ENCODE assay signal across 9 cellular contexts in the genomic region with DNA sequence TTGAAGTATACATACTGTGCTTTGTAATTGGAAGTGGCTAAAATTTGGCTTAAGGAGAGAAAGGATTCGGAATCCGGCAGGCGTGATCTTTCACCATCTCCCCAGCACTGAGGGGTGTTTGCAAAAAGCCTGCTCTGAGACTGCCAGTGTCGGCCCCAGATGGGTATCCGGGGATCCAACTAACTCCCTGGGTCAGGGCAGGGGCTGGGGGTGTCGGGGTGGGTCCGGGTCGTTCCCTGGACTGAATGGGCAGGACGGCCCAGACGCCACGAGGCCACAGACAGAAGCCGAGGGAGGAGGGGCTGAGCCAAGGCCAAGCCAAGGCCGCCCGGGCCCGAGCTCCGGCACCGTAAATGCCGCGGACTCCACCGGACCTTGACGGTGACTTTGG. TPM values are rescaled to one million over a fixed set of nuclear protein-coding genes. Genes with fewer than 3 reads are reported as not detected.
DNase-seq lines count a peak whose midpoint lies in the region; ATAC-seq, FAIRE-seq and TF ChIP-seq lines count a peak whose summit lies in the region.
"Had no signal": no experiment of that assay in that cellular context is flagged by ENCODE, and none has a peak within 500 bp of the region (broad histone marks: within the 10 kb centered on the region; RNA-seq: fewer than 3 reads in every experiment).

No MANE protein-coding gene starts in this region.

- TF ChIP-seq EP300 in H1 (IDR thresholded peaks at IDR 0.05; ENCODE audit: borderline replicate concordance in 1 of 2, low read depth in 2 of 2, low read length in 2 of 2): no peak

- no peak overlapping the region for H3K14ac ChIP-seq in H1 (ENCODE audit: insufficient read length)

- peak overlapping the region; percentile 79; the same call in 1 of the 2 replicates for H2BK5ac ChIP-seq in H1 (ENCODE audit: low read depth, low read length)

- peak overlapping the region; percentile 85 for H4K8ac ChIP-seq in H1 (ENCODE audit: extremely low read depth, insufficient read depth, low read length)

- H3K18ac ChIP-seq in H1 (ENCODE audit: extremely low read depth, low read length): peak overlapping the region; percentile 92

- no peak overlapping the region for H2BK120ac ChIP-seq in H1 (replicated peaks; ENCODE audit: low read depth, low read length)

- peak overlapping the region; percentile 86 for H4K91ac ChIP-seq in H1 (replicated peaks; ENCODE audit: insufficient read length, low read length)

- H3K4me2 ChIP-seq in BLaER1 treated with 17β-estradiol and CSF1 and Interleukin-3, amounts not matched to agents 10 nM and 100 nM: peak overlapping the region; percentile 89 to 99 (median 98)
- peak overlapping the region; percentile 74 to 81 for H3K4me2 ChIP-seq in H1 (ENCODE audit: insufficient read depth in 1 of 2, low read depth in 2 of 2, low read length in 2 of 2)

- H2BK12ac ChIP-seq in H1 (ENCODE audit: low read depth, low read length): no peak overlapping the region

- peak; percentile 28 for ATAC-seq in GM21723 (IDR thresholded peaks at IDR 0.05; ENCODE audit: unreplicated experiment)
- ATAC-seq in naive thymus-derived CD4-positive, alpha-beta T cell: peak; percentile 1

- no peak for DNase-seq in NB4 (ENCODE audit: low read depth)
- DNase-seq in H1 (ENCODE audit: low read depth in 1 of 2, low spot score in 2 of 2): no peak
- peak in 2 of 9 donors; percentile 12 to 33 for DNase-seq in naive thymus-derived CD4-positive, alpha-beta T cell
- DNase-seq in Kasumi-1 (lab: John Stamatoyannopoulos, UW): no peak
- DNase-seq in GM19240 (ENCODE audit: insufficient read length, low spot score): no peak
- DNase-seq in 8988T: no peak

- TF ChIP-seq POLR2A in NB4 (IDR thresholded peaks at IDR 0.05; ENCODE audit: extremely low read depth, insufficient read length) (no peak), H1 (IDR thresholded peaks at IDR 0.05; ENCODE audit: control extremely low read depth in 1 of 2, low read depth in 2 of 2, low read length in 2 of 2) (no peak)

- intact Hi-C loops in naive thymus-derived CD4-positive, alpha-beta T cell (cut with micrococcal nuclease): loop anchor here (2.0 to 10.0 kb wide), 7 partner anchors 490 to 1705 kb away; partner anchors contain the start of genes RNU5A-1 (in 2 of the 2), PDCD7 (in 1 of the 2), RAB11A (in 1 of the 2) and SPG21 (in 1 of the 2)

- POLR2A ChIA-PET in H1 (lab: Charles Lee; ENCODE audit: partially characterized antibody): interaction anchor here (0.7 to 3.5 kb wide), 4 partner anchors 9 to 225 kb away, joined by 3 to 34 read pairs (median 5); partner anchors contain the start of genes PCLAF and TRIP4
- POLR2A ChIA-PET in naive thymus-derived CD4-positive, alpha-beta T cell (lab: Charles Lee): interaction anchor here (1.6 to 6.6 kb wide), 7 partner anchors 11 to 225 kb away, joined by 3 to 55 read pairs (median 9); partner anchors contain the start of genes CIAO2A, SNX1, SNX22 and TRIP4

- H3K23me2 ChIP-seq in H1 (ENCODE audit: low read depth, low read length): peaks cover 3% of the 10 kb centered on the region; the same call in 1 of the 2 replicates

- peaks cover 0 to 2% (median 0%) of the 10 kb centered on the region in 5 donors for H3K27me3 Mint-ChIP-seq in naive thymus-derived CD4-positive, alpha-beta T cell

- H3K4me3 Mint-ChIP-seq in naive thymus-derived CD4-positive, alpha-beta T cell: peak overlapping the region; percentile 80 to 97 (median 90)

- H3K36me3 ChIP-seq in BLaER1 treated with 17β-estradiol and CSF1 and Interleukin-3, amounts not matched to agents 10 nM and 100 nM: peaks cover 39 to 46% (median 45%) of the 10 kb centered on the region in 11 experiments
- peaks cover 20 to 33% (median 29%) of the 10 kb centered on the region in 4 experiments for H3K36me3 ChIP-seq in H1 (ENCODE audit: control insufficient read depth in 2 of 4, insufficient read depth in 4 of 4, low read length in 3 of 4)
- H3K36me3 ChIP-seq in naive thymus-derived CD4-positive, alpha-beta T cell (ENCODE audit: control insufficient read depth in 2 of 3, insufficient read depth in 3 of 3, low read length in 3 of 3): peaks cover 10 to 33% (median 15%) of the 10 kb centered on the region in 3 experiments

- peaks cover 13 to 30% (median 25%) of the 10 kb centered on the region in 5 donors for H3K36me3 Mint-ChIP-seq in naive thymus-derived CD4-positive, alpha-beta T cell

- H3K79me2 ChIP-seq in H1 (ENCODE audit: control insufficient read depth in 1 of 2, insufficient read depth in 2 of 2, low read length in 2 of 2): peaks cover 0 to 9% of the 10 kb centered on the region in 2 experiments; a peak in 2 of 4 replicates

- H3K4me3 ChIP-seq in BLaER1 treated with 17β-estradiol and CSF1 and Interleukin-3, amounts not matched to agents 10 nM and 100 nM: peak overlapping the region; percentile 58 to 92 (median 80)
- peak overlapping the region; percentile 73 for H3K4me3 ChIP-seq in NB4 (ENCODE audit: low read depth, low read length)
- H3K4me3 ChIP-seq in H1 (ENCODE audit: extremely low read depth in 1 of 4, insufficient read depth in 2 of 4, low read depth in 3 of 4, low read length in 4 of 4): peak overlapping the region; percentile 80 to 88 (median 83)
- H3K4me3 ChIP-seq in naive thymus-derived CD4-positive, alpha-beta T cell (ENCODE audit: low read length): peak overlapping the region; percentile 76

- FAIRE-seq in H1 (lab: Jason Lieb, UNC): no peak
- FAIRE-seq: islet of Langerhans had no signal

- H3K4me1 ChIP-seq in BLaER1 treated with 17β-estradiol and CSF1 and Interleukin-3, amounts not matched to agents 10 nM and 100 nM: peaks cover 56 to 66% (median 60%) of the 10 kb centered on the region in 10 experiments
- peaks cover 0 to 13% (median 5%) of the 10 kb centered on the region in 4 experiments for H3K4me1 ChIP-seq in H1 (replicated peaks in 1 of 4; ENCODE audit: control insufficient read depth in 3 of 4, insufficient read depth in 4 of 4, low read length in 3 of 4)
- H3K4me1 ChIP-seq in naive thymus-derived CD4-positive, alpha-beta T cell (ENCODE audit: control insufficient read depth in 2 of 2, insufficient read depth in 2 of 2, low read length in 2 of 2): peaks cover 17 to 29% of the 10 kb centered on the region in 2 donors

- H3K9me3 Mint-ChIP-seq in naive thymus-derived CD4-positive, alpha-beta T cell: no peaks in the 10 kb centered on the region

- TF ChIP-seq RAD21 in H1 (IDR thresholded peaks at IDR 0.05 in 1 of 2, conservative IDR thresholded peaks at IDR 0.05 in 1 of 2; ENCODE audit: low read depth in 2 of 2, low read length in 2 of 2): no peak

- no peak overlapping the region for H2AFZ ChIP-seq in H1 (ENCODE audit: low read length)

- H2AK5ac ChIP-seq in H1 (ENCODE audit: low read depth, low read length): no peak overlapping the region

- no peak overlapping the region for H2BK20ac ChIP-seq in H1 (ENCODE audit: low read length)

- H3K23ac ChIP-seq in H1 (ENCODE audit: insufficient read length): no peak overlapping the region

- peak overlapping the region; percentile 84 for H4K5ac ChIP-seq in H1 (ENCODE audit: insufficient read length, low read depth, low read length)

- no peak overlapping the region for H2BK15ac ChIP-seq in H1 (ENCODE audit: low read length)

- peak overlapping the region; percentile 73 to 96 (median 90) for H3K27ac ChIP-seq in BLaER1 treated with 17β-estradiol and CSF1 and Interleukin-3, amounts not matched to agents 10 nM and 100 nM
- H3K27ac ChIP-seq in H1 (ENCODE audit: low read depth, low read length): peak overlapping the region; percentile 77
- H3K27ac ChIP-seq in naive thymus-derived CD4-positive, alpha-beta T cell (ENCODE audit: low read depth, low read length): peak overlapping the region; percentile 97

- H3K4ac ChIP-seq in H1 (replicated peaks; ENCODE audit: insufficient read length, low read depth, low read length): no peak overlapping the region

- H4K20me1 ChIP-seq in BLaER1 treated with 17β-estradiol and CSF1 and Interleukin-3, amounts not matched to agents 10 nM and 100 nM: peaks cover 39 to 49% (median 45%) of the 10 kb centered on the region in 11 experiments; a peak in 21 of 22 replicates
- peaks cover 0 to 9% of the 10 kb centered on the region in 2 experiments for H4K20me1 ChIP-seq in H1 (replicated peaks in 1 of 2; ENCODE audit: control insufficient read depth in 1 of 2, insufficient read depth in 2 of 2, low read length in 2 of 2)

- H3K27me3 ChIP-seq in BLaER1 treated with 17β-estradiol and CSF1 and Interleukin-3, amounts not matched to agents 10 nM and 100 nM: no peaks in the 10 kb centered on the region
- no peaks in the 10 kb centered on the region for H3K27me3 ChIP-seq in H1 (replicated peaks in 1 of 4; ENCODE audit: control insufficient read depth in 3 of 4, extremely low read depth in 1 of 4, insufficient read depth in 3 of 4, low read length in 3 of 4)
- H3K27me3 ChIP-seq in naive thymus-derived CD4-positive, alpha-beta T cell (ENCODE audit: control insufficient read depth in 2 of 2, insufficient read depth in 2 of 2, low read length in 2 of 2): no peaks in the 10 kb centered on the region

- peak overlapping the region; percentile 87 to 97 (median 93) for H3K9ac ChIP-seq in BLaER1 treated with 17β-estradiol and CSF1 and Interleukin-3, amounts not matched to agents 10 nM and 100 nM
- H3K9ac ChIP-seq in H1 (replicated peaks in 1 of 4; ENCODE audit: extremely low read depth in 1 of 4, low read depth in 3 of 4, low read length in 3 of 4): peak overlapping the region; percentile 72 to 96 (median 76)

- peak overlapping the region; percentile 54 for H3K56ac ChIP-seq in H1 (replicated peaks; ENCODE audit: insufficient read length, low read depth, low read length)

- TF ChIP-seq CTCF in NB4 (IDR thresholded peaks at IDR 0.05; ENCODE audit: low read depth, low read length) (no peak), H1 (IDR thresholded peaks at IDR 0.05; ENCODE audit: control extremely low read depth in 1 of 3, insufficient read depth in 1 of 3, low read depth in 1 of 3, low read length in 3 of 3) (no peak)

- H3K4me1 Mint-ChIP-seq in naive thymus-derived CD4-positive, alpha-beta T cell: peaks cover 33 to 55% (median 49%) of the 10 kb centered on the region in 7 donors

- H3K27ac Mint-ChIP-seq in naive thymus-derived CD4-positive, alpha-beta T cell: peak overlapping the region; percentile 78 to 97 (median 92)

- H3K9me3 ChIP-seq in BLaER1 treated with 17β-estradiol and CSF1 and Interleukin-3, amounts not matched to agents 10 nM and 100 nM (replicated peaks in 1 of 11): no peaks in the 10 kb centered on the region
- H3K9me3 ChIP-seq in H1 (ENCODE audit: insufficient read depth in 2 of 2, low read depth in 1 of 2, low read length in 1 of 2): no peaks in the 10 kb centered on the region
- H3K9me3 ChIP-seq in naive thymus-derived CD4-positive, alpha-beta T cell (ENCODE audit: control insufficient read depth in 2 of 3, low read length in 3 of 3): no peaks in the 10 kb centered on the region

- CTCF ChIA-PET in H1 (lab: Charles Lee; ENCODE audit: partially characterized antibody): interaction anchor here (3.3 kb wide), 1 partner anchor 10 kb away, joined by 23 read pairs; the partner anchor contains the start of gene SNX22
- CTCF ChIA-PET in naive thymus-derived CD4-positive, alpha-beta T cell (lab: Charles Lee): interaction anchor here (1.8 to 3.2 kb wide), 2 partner anchors 9 to 67 kb away, joined by 5 to 11 read pairs; partner anchors contain the start of gene SNX1

- 7% methylated on average over 10 of the region's 21 CpGs; no CpG with 5 or more reads in 1 of the 2 experiments for whole genome bisulfite sequencing in H1 (ENCODE audit: extremely low coverage in 1 of 2, insufficient coverage in 1 of 2, insufficient read length in 1 of 2, insufficient replicate concordance in 2 of 2, low coverage in 1 of 2, low lambda C conversion rate in 2 of 2, missing lambda C conversion rate in 1 of 2), 2 experiments

- H3K79me1 ChIP-seq in H1 (ENCODE audit: low read depth, low read length): no peaks in the 10 kb centered on the region

RNA-seq across cellular contexts. Expression of gene PPIB, which starts 0.3 kb away (rescaled TPM):
- total RNA-seq in H1 (2021; fragmentation: NEBNext Ultra II Directional; extraction: Animal tissue kit (Norgen Biotek cat#: 25700)): 558 and 571 TPM in 2 replicates
- polyA plus RNA-seq in H1 (2011; rRNA removed): 513 and 579 TPM in 2 replicates
- polyA plus RNA-seq in H1 (2011; cell fraction: cytosol; rRNA removed): 573 TPM
- 317 TPM for polyA plus RNA-seq in H1 (2011; cell fraction: nucleus; rRNA removed)
- 555 to 692 TPM (median 653 TPM) in 4 replicates for polyA plus RNA-seq in H1 (2012, experiment 1 of 2)
- 698 TPM for polyA plus RNA-seq in H1 (2012, experiment 2 of 2)
- polyA plus RNA-seq in H1 (2013, experiment 1 of 2): 916 TPM
- 1,215 TPM for polyA plus RNA-seq in H1 (2013, experiment 2 of 2)
- 171 and 182 TPM in 2 replicates for polyA minus RNA-seq in H1 (2011; rRNA and poly(A)+ RNA removed)
- 175 TPM for polyA minus RNA-seq in H1 (2011; cell fraction: cytosol; rRNA and poly(A)+ RNA removed)
- polyA minus RNA-seq in H1 (2011; cell fraction: nucleus; rRNA and poly(A)+ RNA removed): 87.3 TPM
- 100 to 1,000 TPM; 160 to 530 (median 184) TPM for total RNA-seq in naive thymus-derived CD4-positive, alpha-beta T cell
- polyA plus RNA-seq in naive thymus-derived CD4-positive, alpha-beta T cell: 100 to 1,000 TPM; 476 to 557 TPM

RNA-seq across cellular contexts. Expression of gene SNX22, which starts 10.9 kb away (rescaled TPM):
- 4.9 and 5.1 TPM in 2 replicates for total RNA-seq in H1 (2021; fragmentation: NEBNext Ultra II Directional; extraction: Animal tissue kit (Norgen Biotek cat#: 25700))
- polyA plus RNA-seq in H1 (2011; rRNA removed): 4.9 and 7.5 TPM in 2 replicates
- polyA plus RNA-seq in H1 (2011; cell fraction: cytosol; rRNA removed): 4.8 TPM
- polyA plus RNA-seq in H1 (2011; cell fraction: nucleus; rRNA removed): 22.3 TPM
- 6.0 to 7.3 TPM (median 6.5 TPM) in 4 replicates for polyA plus RNA-seq in H1 (2012, experiment 1 of 2)
- polyA plus RNA-seq in H1 (2012, experiment 2 of 2): 3.8 TPM
- 3.7 TPM for polyA plus RNA-seq in H1 (2013, experiment 1 of 2)
- polyA plus RNA-seq in H1 (2013, experiment 2 of 2): 3.7 TPM
- polyA minus RNA-seq in H1 (2011; rRNA and poly(A)+ RNA removed): 5.5 and 6.7 TPM in 2 replicates
- polyA minus RNA-seq in H1 (2011; cell fraction: cytosol; rRNA and poly(A)+ RNA removed): 3.9 TPM
- polyA minus RNA-seq in H1 (2011; cell fraction: nucleus; rRNA and poly(A)+ RNA removed): 13.7 TPM
- 1 to 10 TPM in 3 of 5 experiments, under 1 TPM in 2; 0.19 to 1.6 (median 1.2) TPM for total RNA-seq in naive thymus-derived CD4-positive, alpha-beta T cell
- under 1 TPM; 0.87 to 0.93 TPM for polyA plus RNA-seq in naive thymus-derived CD4-positive, alpha-beta T cell
